1 cellular context compared by ENCODE assay signal in genomic region chr7:127844707-127845331, GRCh38.
TF ChIP-seq lines count a peak whose summit lies in the region.

No MANE protein-coding gene starts in this region.

TF ChIP-seq in HEK293, 187 proteins besides CTCF, POLR2A, EP300 and RAD21 (continued from another document):
- TF ChIP-seq ZNF513 (tag by site-specific recombination; IDR thresholded peaks at IDR 0.05): peak; percentile 76
- TF ChIP-seq ZSCAN30 (tag by site-specific recombination; IDR thresholded peaks at IDR 0.05): no peak
- TF ChIP-seq ZNF600 (tag by site-specific recombination; IDR thresholded peaks at IDR 0.05): 0 out of 2 replicates have a peak, but pooled peaks have one; percentile 25
- TF ChIP-seq ZNF629 (tag by site-specific recombination; IDR thresholded peaks at IDR 0.05): peak; percentile 88
- TF ChIP-seq ZNF174 (tag by site-specific recombination; IDR thresholded peaks at IDR 0.05): no peak
- no peak for TF ChIP-seq ZNF280D (tag by site-specific recombination; IDR thresholded peaks at IDR 0.05)
- TF ChIP-seq ZNF335 (tag by site-specific recombination; conservative IDR thresholded peaks at IDR 0.05): 0 out of 2 replicates have a peak, but pooled peaks have one; percentile 18
- TF ChIP-seq ZSCAN16 (tag by site-specific recombination; IDR thresholded peaks at IDR 0.05): no peak
- no peak for TF ChIP-seq ZNF302 (tag by site-specific recombination; IDR thresholded peaks at IDR 0.05; ENCODE audit: low read depth)
- TF ChIP-seq GLIS2 (tag by site-specific recombination; IDR thresholded peaks at IDR 0.05): no peak
- TF ChIP-seq ATF2 (tag by site-specific recombination; IDR thresholded peaks at IDR 0.05; ENCODE audit: low read depth): peak; percentile 97
- TF ChIP-seq ZBTB8A (tag by site-specific recombination; IDR thresholded peaks at IDR 0.05): no peak
- peak; percentile 63; the same call in 1 of the 2 replicates for TF ChIP-seq HIC1 (tag by site-specific recombination; IDR thresholded peaks at IDR 0.05)
- TF ChIP-seq ZNF24 (tag by site-specific recombination; IDR thresholded peaks at IDR 0.05): 0 out of 2 replicates have a peak, but pooled peaks have one; percentile 25
- peak; percentile 69 for TF ChIP-seq ZNF10 (tag by site-specific recombination; IDR thresholded peaks at IDR 0.05)
- 0 out of 2 replicates have a peak, but pooled peaks have one; percentile 15 for TF ChIP-seq ZFP37 (tag by site-specific recombination; IDR thresholded peaks at IDR 0.05)
- TF ChIP-seq ZNF510 (tag by site-specific recombination; IDR thresholded peaks at IDR 0.05; ENCODE audit: insufficient replicate concordance): no peak
- TF ChIP-seq ZNF391 (tag by site-specific recombination; IDR thresholded peaks at IDR 0.05; ENCODE audit: borderline replicate concordance, low read depth): no peak
- TF ChIP-seq ZNF366 (tag by site-specific recombination; conservative IDR thresholded peaks at IDR 0.05): peak; percentile 91
- TF ChIP-seq ZNF692 (tag by site-specific recombination; IDR thresholded peaks at IDR 0.05): peak; percentile 95
- TF ChIP-seq ZSCAN23 (tag by site-specific recombination; IDR thresholded peaks at IDR 0.05): no peak
- TF ChIP-seq PATZ1 (tag by site-specific recombination; IDR thresholded peaks at IDR 0.05): 0 out of 2 replicates have a peak, but pooled peaks have one; percentile 33
- TF ChIP-seq ZBTB17 (tag by site-specific recombination; IDR thresholded peaks at IDR 0.05): peak; percentile 79
- no peak for TF ChIP-seq GLI4 (tag by site-specific recombination; IDR thresholded peaks at IDR 0.05)
- TF ChIP-seq PRDM10 (tag by site-specific recombination; IDR thresholded peaks at IDR 0.05): peak; percentile 19; the same call in 1 of the 2 replicates
- TF ChIP-seq ZNF146 (tag by site-specific recombination; IDR thresholded peaks at IDR 0.05): no peak
- 0 out of 2 replicates have a peak, but pooled peaks have one; percentile 18 for TF ChIP-seq ZNF324 (tag by site-specific recombination; IDR thresholded peaks at IDR 0.05)
- no peak for TF ChIP-seq BCL11B (tag by site-specific recombination; IDR thresholded peaks at IDR 0.05; ENCODE audit: low read depth)
